ENCODE assay signal across 8 cellular contexts in the genomic region with DNA sequence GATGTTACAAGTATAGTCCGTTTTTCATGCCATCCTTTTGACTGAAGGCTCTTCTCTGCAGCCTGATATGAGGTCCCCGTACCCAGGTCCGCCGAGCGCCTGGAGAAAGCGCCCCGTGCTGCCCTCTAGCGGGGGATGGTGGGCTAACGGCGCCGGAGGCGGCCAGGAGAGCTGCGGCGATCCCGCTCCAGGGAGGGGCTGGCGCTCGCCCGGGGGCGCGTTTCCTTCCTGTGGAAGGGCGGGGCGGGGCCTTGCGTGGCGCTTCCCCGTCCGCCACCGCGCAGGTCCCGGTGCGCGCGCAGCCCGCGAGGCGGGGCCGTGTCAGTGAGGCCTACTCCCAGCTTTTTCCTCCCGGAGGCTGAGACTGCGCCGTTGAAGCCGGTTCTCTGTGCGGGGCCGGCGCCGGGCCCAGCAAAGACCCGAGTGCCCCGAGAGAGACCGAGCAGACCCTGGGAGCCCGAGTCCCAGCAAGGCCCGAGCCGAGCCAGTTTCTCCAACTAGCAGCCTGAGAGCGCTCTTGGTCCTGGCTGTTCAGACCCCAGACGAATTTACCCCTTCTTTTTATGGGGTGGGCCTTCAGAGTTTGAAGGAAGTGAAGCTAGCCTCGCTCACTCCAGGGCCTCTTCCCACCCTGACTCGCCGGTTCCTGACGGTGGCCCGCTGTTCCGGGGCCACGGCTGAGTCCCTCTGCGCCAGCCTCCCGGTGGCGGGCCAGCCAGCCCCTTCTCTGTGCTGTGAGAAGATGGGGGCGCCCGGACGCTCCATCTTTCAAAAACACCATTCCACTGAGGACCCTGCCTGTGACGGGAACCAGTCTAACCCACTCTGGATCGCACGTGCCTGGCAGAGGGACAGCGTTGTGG. TPM values are rescaled to one million over a fixed set of nuclear protein-coding genes. Genes with fewer than 3 reads are reported as not detected.
A peak's percentile ranks its signal among the peaks of the same experiment; 100 is the strongest.
DNase-seq lines count a peak whose midpoint lies in the region; ATAC-seq and TF ChIP-seq lines count a peak whose summit lies in the region.

No MANE protein-coding gene starts in this region.

- H4K20me1 ChIP-seq in mammary epithelial cell (ENCODE audit: insufficient read depth, low read length) (no peaks in the 10 kb centered on the region), smooth muscle cell (ENCODE audit: low read depth) (no peaks in the 10 kb centered on the region)

- peak overlapping the region; percentile 47 to 62 (median 53) for H3K4me3 ChIP-seq in mammary epithelial cell (replicated peaks in 1 of 3; ENCODE audit: insufficient read depth in 1 of 3, low read depth in 2 of 3, low read length in 3 of 3)
- H3K4me3 ChIP-seq in smooth muscle cell: peak overlapping the region; percentile 54

- H3K79me2 ChIP-seq in mammary epithelial cell (ENCODE audit: insufficient read depth, low read length) (peaks cover 7% of the 10 kb centered on the region), smooth muscle cell (ENCODE audit: low read depth) (no peaks in the 10 kb centered on the region)

- peak overlapping the region; percentile 95 for H3K4me2 ChIP-seq in mammary epithelial cell (ENCODE audit: insufficient read depth, low read depth, low read length)
- H3K4me2 ChIP-seq in smooth muscle cell: peak overlapping the region; percentile 87

- ATAC-seq in GM18867 (IDR thresholded peaks at IDR 0.05; ENCODE audit: unreplicated experiment): peak; percentile 89
- peak; percentile 82 for ATAC-seq in HG03103 (IDR thresholded peaks at IDR 0.05; ENCODE audit: low read depth, unreplicated experiment)

- BruUV-seq in mammary epithelial cell (replicated peaks; lab: Mats Ljungman, UMichigan): no TSS peak

- H3K27ac ChIP-seq in VCaP (peak overlapping the region; percentile 92), mammary epithelial cell (ENCODE audit: insufficient read depth, low read depth, low read length) (peak overlapping the region; percentile 50), smooth muscle cell (ENCODE audit: low read depth) (peak overlapping the region; percentile 88)

- H3K36me3 ChIP-seq in mammary epithelial cell (ENCODE audit: insufficient read depth, low read length) (peaks cover 17% of the 10 kb centered on the region), smooth muscle cell (ENCODE audit: low read depth) (peaks cover 10% of the 10 kb centered on the region)

- H3F3A ChIP-seq in smooth muscle cell (ENCODE audit: low read depth): peaks cover 17% of the 10 kb centered on the region

- in situ Hi-C loops in ACHN (cut with HindIII; ENCODE audit: low pct_ligation_motif_present, low pct_unique_long_range_greater_than_20kb, low sequenced_read_pairs) (no loop called here), mammary epithelial cell (cut with MboI; ENCODE audit: low sequenced_read_pairs in 2 of 2) (no loop called here)

- dilution Hi-C loops in mammary epithelial cell (cut with HindIII; ENCODE audit: low sequenced_read_pairs): loop anchor here (5.0 kb wide), 1 partner anchor 89 kb away; no protein-coding TSS in a partner anchor

- H3K27me3 ChIP-seq in mammary epithelial cell (ENCODE audit: insufficient read depth, low read length) (no peaks in the 10 kb centered on the region), smooth muscle cell (ENCODE audit: low read depth) (no peaks in the 10 kb centered on the region)

- CTCF ChIA-PET in mammary epithelial cell (lab: Charles Lee; ENCODE audit: low non-redundant PET): interaction anchor here (0.7 to 1.0 kb wide), 5 partner anchors 22 to 261 kb away, joined by 3 to 6 read pairs (median 4); no protein-coding TSS in a partner anchor

- intact Hi-C loops in mammary epithelial cell (cut with micrococcal nuclease): loop anchor here (2.0 kb wide), 1 partner anchor 114 kb away; the partner anchor contains the start of gene FAM120AOS

- peaks cover 19% of the 10 kb centered on the region for H3K4me1 ChIP-seq in mammary epithelial cell (ENCODE audit: insufficient read depth, low read length)
- peaks cover 11% of the 10 kb centered on the region for H3K4me1 ChIP-seq in smooth muscle cell (ENCODE audit: low read depth)

- H3K9me3 ChIP-seq in mammary epithelial cell (replicated peaks; ENCODE audit: insufficient read depth, low read length) (no peaks in the 10 kb centered on the region), smooth muscle cell (replicated peaks; ENCODE audit: low read depth) (no peaks in the 10 kb centered on the region)

- H2AFZ ChIP-seq in mammary epithelial cell (ENCODE audit: low read depth, low read length) (peak overlapping the region; percentile 70), smooth muscle cell (ENCODE audit: low read depth) (peak overlapping the region; percentile 70)

- 0% methylated on average over 11 of the region's 69 CpGs for WGBS in mammary epithelial cell (ENCODE audit: low coverage, missing lambda C conversion rate)
- WGBS in smooth muscle cell (ENCODE audit: low lambda C conversion rate): 15% methylated on average over 65 of the region's 69 CpGs

- TF ChIP-seq CTCF in VCaP (conservative IDR thresholded peaks at IDR 0.05): peak; percentile 97
- peak; percentile 72 to 80 for TF ChIP-seq CTCF in mammary epithelial cell (conservative IDR thresholded peaks at IDR 0.05 in 1 of 2, IDR thresholded peaks at IDR 0.05 in 1 of 2; ENCODE audit: extremely low read depth in 1 of 2, insufficient read depth in 1 of 2, low read depth in 1 of 2, low read length in 2 of 2)
- peak; percentile 93 for TF ChIP-seq CTCF in smooth muscle cell (IDR thresholded peaks at IDR 0.05; ENCODE audit: borderline replicate concordance, insufficient read depth, poor library complexity, severe bottlenecking)

- DNase-seq in ACHN (peak; percentile 92), NCI-H2171 (lab: John Stamatoyannopoulos, UW) (peak; percentile 96), mammary epithelial cell (peak; percentile 91), iPS-NIHi11 (ENCODE audit: low spot score) (peak; percentile 99), smooth muscle cell (lab: John Stamatoyannopoulos, UW; ENCODE audit: unreplicated experiment) (peak; percentile 98)

- H3K9ac ChIP-seq in mammary epithelial cell (ENCODE audit: insufficient read depth, low read length): peak overlapping the region; percentile 62
- peak overlapping the region; percentile 85 for H3K9ac ChIP-seq in smooth muscle cell (ENCODE audit: low read depth)

RNA-seq across cellular contexts. Expression of gene PHF2, which starts 9.7 kb away (rescaled TPM):
- total RNA-seq in mammary epithelial cell: 10 to 100 TPM; 11.0 to 13.6 TPM
- 5.9 TPM for polyA plus RNA-seq in mammary epithelial cell
- 8.9 TPM for polyA minus RNA-seq in mammary epithelial cell
- total RNA-seq in smooth muscle cell: 18.0 and 18.3 TPM in 2 replicates
- polyA plus RNA-seq in smooth muscle cell: 11.1 and 13.0 TPM in 2 replicates

Comparison
In these comparisons a context has a peak if more than half of its experiments do, and no peak if none do; other contexts are left out.
1. Peak in every context shown above with its lines: DNase-seq, ATAC-seq, H3K4me3 ChIP-seq and H3K27ac ChIP-seq.